1 cellular context compared by ENCODE assay signal in genomic region chr15:50265620-50266019, GRCh38.
TF ChIP-seq lines count a peak whose summit lies in the region.

Gene HDC, minus strand, starts transcription at chr15:50265726. Its CDS starts 103 bp downstream, at chr15:50265623.

TF ChIP-seq in WTC11, 78 proteins besides CTCF, POLR2A, EP300 and RAD21 (continued from another document):
- no peak for TF ChIP-seq HMGXB4 (CRISPR knock-in tag; IDR thresholded peaks at IDR 0.05)
- TF ChIP-seq HMGA2 (CRISPR knock-in tag; IDR thresholded peaks at IDR 0.05): no peak
- TF ChIP-seq CDX4 (CRISPR knock-in tag; IDR thresholded peaks at IDR 0.05; ENCODE audit: borderline replicate concordance): no peak
- no peak for TF ChIP-seq NFYB (CRISPR knock-in tag; conservative IDR thresholded peaks at IDR 0.05; ENCODE audit: low read depth)
- TF ChIP-seq PRRX2 (CRISPR knock-in tag; IDR thresholded peaks at IDR 0.05): no peak
- TF ChIP-seq ZNF423 (CRISPR knock-in tag; IDR thresholded peaks at IDR 0.05): no peak
- no peak for TF ChIP-seq NR3C1 (CRISPR knock-in tag; conservative IDR thresholded peaks at IDR 0.05; ENCODE audit: low read depth)
- TF ChIP-seq EMX1 (CRISPR knock-in tag; IDR thresholded peaks at IDR 0.05): no peak
- no peak for TF ChIP-seq FOXP1 (CRISPR knock-in tag; IDR thresholded peaks at IDR 0.05; ENCODE audit: borderline replicate concordance)
- TF ChIP-seq NR1H2 (CRISPR knock-in tag; IDR thresholded peaks at IDR 0.05): no peak
- TF ChIP-seq KAT7 (CRISPR knock-in tag; IDR thresholded peaks at IDR 0.05; ENCODE audit: borderline replicate concordance): no peak
